19 cellular contexts compared by ENCODE assay signal in genomic region chr6:159445351-159445750, GRCh38.
"Had no signal": no experiment of that assay in that cellular context is flagged by ENCODE, and none has a peak within 500 bp of the region (broad histone marks: within the 10 kb centered on the region; RNA-seq: fewer than 3 reads in every experiment).

No MANE protein-coding gene starts in this region.

- H3K4me1 ChIP-seq: gastroesophageal sphincter, pancreas had no signal

- H3K36me3 ChIP-seq: gastroesophageal sphincter, pancreas had no signal

- H3K27me3 ChIP-seq: pancreas had no signal

- H3K4me1 Mint-ChIP-seq: immature natural killer cell; naive B cell; stimulated activated naive B cell treated with anti-CD40 and anti-IgM and Interleukin-4, amounts not matched to agents 10 μg/mL and 1 μg/mL and 100 μg/mL, for 72 hours had no signal

- H3K27ac Mint-ChIP-seq: immature natural killer cell; naive B cell; nephron; progenitor cell of endocrine pancreas; stimulated activated naive B cell treated with anti-CD40 and anti-IgM and Interleukin-4, amounts not matched to agents 10 μg/mL and 1 μg/mL and 100 μg/mL, for 72 hours; type B pancreatic cell had no signal

- H3K4me3 Mint-ChIP-seq: immature natural killer cell; naive B cell; nephron; stimulated activated naive B cell treated with anti-CD40 and anti-IgM and Interleukin-4, amounts not matched to agents 10 μg/mL and 1 μg/mL and 100 μg/mL, for 72 hours; type B pancreatic cell had no signal

- H3K4me3 ChIP-seq: gastroesophageal sphincter, lung, pancreas had no signal

- H3K9me3 ChIP-seq: gastroesophageal sphincter, pancreas had no signal

- ATAC-seq: esophagus mucosa; gastroesophageal sphincter; left colon; left ventricle myocardium superior; pancreas; right cardiac atrium; stimulated activated naive B cell treated with anti-CD40 and anti-IgM and Interleukin-4, amounts not matched to agents 10 μg/mL and 1 μg/mL and 100 μg/mL, for 72 hours had no signal

- H3K9me3 Mint-ChIP-seq: immature natural killer cell; nephron; stimulated activated naive B cell treated with anti-CD40 and anti-IgM and Interleukin-4, amounts not matched to agents 10 μg/mL and 1 μg/mL and 100 μg/mL, for 72 hours; type B pancreatic cell had no signal

- DNase-seq: effector memory CD4-positive, alpha-beta T cell; immature natural killer cell; kidney; left colon; left ventricle myocardium superior; mesenchymal stem cell; midbrain; naive B cell; occipital lobe; pancreas; right cardiac atrium; stimulated activated CD4-positive, alpha-beta T cell treated with anti-CD3 and anti-CD28 coated beads, Interleukin-4, amount 100 ng/mL, for 24 hours; stimulated activated naive B cell treated with anti-CD40 and anti-IgM and Interleukin-4, amounts not matched to agents 10 μg/mL and 1 μg/mL and 100 μg/mL, for 72 hours had no signal

- H3K27ac ChIP-seq: gastroesophageal sphincter, pancreas had no signal
